Comparison of ENCODE assay signal across 9 cellular contexts in genomic region chr1:157302199-157302497, GRCh38.
"Had no signal": no experiment of that assay in that cellular context is flagged by ENCODE, and none has a peak within 500 bp of the region (broad histone marks: within the 10 kb centered on the region; RNA-seq: fewer than 3 reads in every experiment).

No MANE protein-coding gene starts in this region.

- FAIRE-seq: HTR-8/SVneo had no signal

- H3K4me3 ChIP-seq: GM23248, HAP-1 had no signal

- H2AFZ ChIP-seq: GM23248 had no signal

- H3K4me1 ChIP-seq: HAP-1 had no signal

- H3K36me3 ChIP-seq: HAP-1 had no signal

- H3K4me3 Mint-ChIP-seq: HFFc6 had no signal

- H3K9ac ChIP-seq: GM23248 had no signal

- H3K27ac Mint-ChIP-seq: HFFc6 had no signal

- DNase-seq: GM23248, GOT3, H7, HFFc6, IMR-90, KBM-7 had no signal

- H3K9me3 Mint-ChIP-seq: HFFc6 had no signal

- H3K9me3 ChIP-seq: HAP-1 had no signal

- ATAC-seq: HCT116 had no signal

- H3K27ac ChIP-seq: GM23248 had no signal
